16 cellular contexts compared by ENCODE assay signal in the genomic region with DNA sequence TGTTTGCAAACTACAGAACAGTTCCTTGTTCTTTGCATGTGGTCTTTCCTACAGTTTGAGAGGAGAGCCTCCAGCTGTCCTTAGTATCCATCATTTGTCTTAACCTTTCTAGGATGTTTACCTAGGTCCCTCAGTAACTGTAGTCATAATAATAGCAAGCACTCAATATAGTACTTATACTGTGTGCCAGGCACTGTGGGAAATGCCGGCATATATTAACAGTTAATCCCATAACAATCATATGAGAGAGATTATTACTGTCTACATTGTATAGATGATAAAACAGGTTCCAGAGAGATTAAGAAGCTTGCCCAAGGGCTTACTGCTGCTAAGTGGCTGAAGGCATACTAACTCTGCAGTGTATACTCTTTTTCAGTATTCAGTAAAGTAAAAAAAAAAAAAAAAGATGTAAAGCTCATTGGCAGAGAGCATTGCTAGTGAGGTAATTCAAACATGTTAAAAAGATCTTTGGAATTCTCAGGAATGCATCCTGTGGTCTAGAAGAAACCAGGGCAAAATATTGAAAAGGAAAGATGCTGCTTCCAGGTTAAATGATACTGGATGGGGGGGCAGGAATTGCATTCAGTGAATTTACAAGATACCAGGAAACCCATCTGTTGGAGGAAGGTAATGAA.
DNase-seq lines count a peak whose midpoint lies in the region; ATAC-seq and TF ChIP-seq lines count a peak whose summit lies in the region.
"Had no signal": no experiment of that assay in that cellular context is flagged by ENCODE, and none has a peak within 500 bp of the region (broad histone marks: within the 10 kb centered on the region; RNA-seq: fewer than 3 reads in every experiment).

No MANE protein-coding gene starts in this region.

- peak overlapping the region; percentile 3 for H3K27ac Mint-ChIP-seq in activated T-cell treated with anti-CD3 and anti-CD28 coated beads, Interleukin-2, amount 50 U/mL, for 72 hours
- H3K27ac Mint-ChIP-seq in stimulated activated effector memory CD8-positive, alpha-beta T cell treated with anti-CD3 and anti-CD28 coated beads, Interleukin-12 subunit alpha, Interleukin-12 subunit beta, amount 100 ng/mL, for 72 hours: peak overlapping the region; percentile 20
- H3K27ac Mint-ChIP-seq: CD4-positive, alpha-beta T cell had no signal

- H3K4me1 ChIP-seq in spleen: peaks cover 0 to 37% (median 25%) of the 10 kb centered on the region in 6 donors

- 93 to 100% (median 96%) methylated on average over 1 of the region's 1 CpG for WGBS in spleen, 5 donors

- no peaks in the 10 kb centered on the region for H3K27me3 ChIP-seq in spleen (replicated peaks in 1 of 7)
- H3K27me3 ChIP-seq: thyroid gland had no signal

- DNase-seq in activated T-cell treated with anti-CD3 and anti-CD28 coated beads, Interleukin-2, amount 50 U/mL, for 72 hours: no peak
- no peak for DNase-seq in activated T-cell treated with anti-CD3 and anti-CD28 coated beads, Interleukin-2, amount 50 U/mL, for 1 hour
- peak; percentile 7 for DNase-seq in NCI-H69 (lab: John Stamatoyannopoulos, UW)
- no peak for DNase-seq in stimulated activated effector memory CD8-positive, alpha-beta T cell treated with anti-CD3 and anti-CD28 coated beads, Interleukin-12 subunit alpha, Interleukin-12 subunit beta, amount 100 ng/mL, for 72 hours (ENCODE audit: low spot score in 2 of 2)
- DNase-seq in NCI-H446 (lab: John Stamatoyannopoulos, UW): no peak
- DNase-seq in spleen: no peak
- no peak for DNase-seq in DMS 273 treated with DMSO at 0.1 percent for 48 hours (lab: John Stamatoyannopoulos, UW)
- DNase-seq: activated gamma-delta T cell treated with Interleukin-2 at 50 U/mL for 16 hours; anterior cingulate cortex; CD4-positive, alpha-beta T cell; dermis blood vessel endothelial cell; occipital lobe; Right ventricle myocardium superior; T-helper 2 cell; thyroid gland had no signal

- no peaks in the 10 kb centered on the region for H3K36me3 Mint-ChIP-seq in activated T-cell treated with anti-CD3 and anti-CD28 coated beads, Interleukin-2, amount 50 U/mL, for 72 hours (ENCODE audit: insufficient read depth in 2 of 2)
- H3K36me3 Mint-ChIP-seq in stimulated activated effector memory CD8-positive, alpha-beta T cell treated with anti-CD3 and anti-CD28 coated beads, Interleukin-12 subunit alpha, Interleukin-12 subunit beta, amount 100 ng/mL, for 72 hours: no peaks in the 10 kb centered on the region

- TF ChIP-seq POLR2A in spleen (IDR thresholded peaks at IDR 0.05): no peak

- no peak for ATAC-seq in activated T-cell treated with anti-CD3 and anti-CD28 coated beads, Interleukin-2, amount 50 U/mL, for 72 hours (replicated peaks in 1 of 2)
- peak; percentile 14 for ATAC-seq in esophagus mucosa
- no peak for ATAC-seq in stimulated activated effector memory CD8-positive, alpha-beta T cell treated with anti-CD3 and anti-CD28 coated beads, Interleukin-12 subunit alpha, Interleukin-12 subunit beta, amount 100 ng/mL, for 72 hours

- intact Hi-C loops in spleen (cut with DNase I; ENCODE audit: low total_unique reads): loop anchor here (5.0 to 10.0 kb wide), 2 partner anchors 126 to 174 kb away; no protein-coding TSS in a partner anchor

- H3K36me3 ChIP-seq in spleen: peaks cover 0 to 36% (median 0%) of the 10 kb centered on the region in 6 donors

- no peak overlapping the region for H3K4me3 Mint-ChIP-seq in activated T-cell treated with anti-CD3 and anti-CD28 coated beads, Interleukin-2, amount 50 U/mL, for 72 hours
- H3K4me3 Mint-ChIP-seq in stimulated activated effector memory CD8-positive, alpha-beta T cell treated with anti-CD3 and anti-CD28 coated beads, Interleukin-12 subunit alpha, Interleukin-12 subunit beta, amount 100 ng/mL, for 72 hours: no peak overlapping the region
- H3K4me3 Mint-ChIP-seq: CD4-positive, alpha-beta T cell had no signal

- H3K9me3 Mint-ChIP-seq in activated T-cell treated with anti-CD3 and anti-CD28 coated beads, Interleukin-2, amount 50 U/mL, for 72 hours: no peaks in the 10 kb centered on the region
- H3K9me3 Mint-ChIP-seq in stimulated activated effector memory CD8-positive, alpha-beta T cell treated with anti-CD3 and anti-CD28 coated beads, Interleukin-12 subunit alpha, Interleukin-12 subunit beta, amount 100 ng/mL, for 72 hours: no peaks in the 10 kb centered on the region
- H3K9me3 Mint-ChIP-seq: CD4-positive, alpha-beta T cell had no signal

- no peak overlapping the region for H3K4me3 ChIP-seq in spleen
- H3K4me3 ChIP-seq: thyroid gland had no signal

- no peaks in the 10 kb centered on the region for H3K27me3 Mint-ChIP-seq in activated T-cell treated with anti-CD3 and anti-CD28 coated beads, Interleukin-2, amount 50 U/mL, for 72 hours (ENCODE audit: low read depth)
- H3K27me3 Mint-ChIP-seq: CD4-positive, alpha-beta T cell had no signal

- no peaks in the 10 kb centered on the region for H3K9me3 ChIP-seq in spleen
- H3K9me3 ChIP-seq: thyroid gland had no signal

- TF ChIP-seq CTCF in spleen (IDR thresholded peaks at IDR 0.05 in 8 of 11, conservative IDR thresholded peaks at IDR 0.05 in 3 of 11): no peak

- no peak overlapping the region for H3K27ac ChIP-seq in spleen

- H3K4me1 Mint-ChIP-seq in activated T-cell treated with anti-CD3 and anti-CD28 coated beads, Interleukin-2, amount 50 U/mL, for 72 hours (ENCODE audit: low read depth): peaks cover 31% of the 10 kb centered on the region
- H3K4me1 Mint-ChIP-seq in stimulated activated effector memory CD8-positive, alpha-beta T cell treated with anti-CD3 and anti-CD28 coated beads, Interleukin-12 subunit alpha, Interleukin-12 subunit beta, amount 100 ng/mL, for 72 hours: peaks cover 11% of the 10 kb centered on the region
